In genomic region chr19:45601524-45602522, GRCh38 we compare ENCODE assay signal across 8 cellular contexts. TPM values are rescaled to one million over a fixed set of nuclear protein-coding genes. Genes with fewer than 3 reads are reported as not detected.
DNase-seq lines count a peak whose midpoint lies in the region; ATAC-seq and TF ChIP-seq lines count a peak whose summit lies in the region.

Gene GPR4, minus strand, starts transcription at chr19:45602212. Its CDS starts 10,346 bp downstream, at chr19:45591866.

- no peaks in the 10 kb centered on the region for H3K79me1 ChIP-seq in trophoblast cell (ENCODE audit: low read length)

- H3K4ac ChIP-seq in trophoblast cell (ENCODE audit: low read depth, low read length): no peak within 1 kb of the TSS

- H3K4me3 Mint-ChIP-seq in naive B cell: peak within 1 kb of the TSS in 6 of 8 donors; percentile 18 to 83 (median 40)

- H3K9ac ChIP-seq in trophoblast cell (ENCODE audit: low read length): no peak within 1 kb of the TSS

- no peak for TF ChIP-seq CTCF in GM10248 (IDR thresholded peaks at IDR 0.05; ENCODE audit: control extremely low read depth, extremely low read depth, low read depth, missing control alignments)

- H3K27ac ChIP-seq in ACC112 (ENCODE audit: low read depth, low read length) (no peak within 1 kb of the TSS), esophagus (ENCODE audit: low read depth in 2 of 2, low read length in 1 of 2) (peak within 1 kb of the TSS in 1 of 2 donors; percentile 30), trophoblast cell (ENCODE audit: low read depth, low read length) (no peak within 1 kb of the TSS)

- H3K79me2 ChIP-seq in ACC112 (ENCODE audit: control insufficient read depth, insufficient read depth, low read length, unreplicated experiment) (no peaks in the 10 kb centered on the region), trophoblast cell (ENCODE audit: control insufficient read depth, insufficient read depth, low read length, poor library complexity) (no peaks in the 10 kb centered on the region)

- H3K9me3 ChIP-seq in esophagus (ENCODE audit: control insufficient read depth in 2 of 2, insufficient read depth in 1 of 2, low read depth in 1 of 2, low read length in 1 of 2) (no peaks in the 10 kb centered on the region), trophoblast cell (ENCODE audit: insufficient read depth, low read depth, low read length) (peaks cover 2% of the 10 kb centered on the region)

- no peak within 1 kb of the TSS for H3K14ac ChIP-seq in trophoblast cell (ENCODE audit: low read length)

- 7% methylated on average over 26 to 55 of the region's 55 CpGs for WGBS in esophagus, 2 donors
- WGBS in trophoblast cell (ENCODE audit: extremely low coverage, insufficient coverage, insufficient read length): no CpG with 5 or more reads among the region's 55 CpGs

- H3K4me1 ChIP-seq in ACC112 (ENCODE audit: control insufficient read depth, insufficient read depth, low read length, unreplicated experiment) (peaks cover 20% of the 10 kb centered on the region), esophagus (ENCODE audit: control insufficient read depth in 2 of 2, insufficient read depth in 2 of 2, low read length in 1 of 2) (peaks cover 0 to 2% of the 10 kb centered on the region in 2 donors), trophoblast cell (ENCODE audit: control insufficient read depth in 1 of 2, insufficient read depth in 2 of 2, low read length in 2 of 2) (no peaks in the 10 kb centered on the region)

- no peak within 1 kb of the TSS for H3K4me2 ChIP-seq in trophoblast cell (ENCODE audit: low read length)

- H3K36me3 ChIP-seq in ACC112 (ENCODE audit: insufficient read depth, low read length): no peaks in the 10 kb centered on the region
- H3K36me3 ChIP-seq in esophagus (ENCODE audit: control insufficient read depth in 2 of 2, insufficient read depth in 2 of 2, low read length in 1 of 2): no peaks in the 10 kb centered on the region
- H3K36me3 ChIP-seq in trophoblast cell (ENCODE audit: control insufficient read depth in 1 of 2, insufficient read depth in 2 of 2, low read length in 2 of 2): no peaks in the 10 kb centered on the region

- no peak within 1 kb of the TSS for H3K23ac ChIP-seq in trophoblast cell (ENCODE audit: low read length)

- no peak within 1 kb of the TSS for H2AFZ ChIP-seq in ACC112 (ENCODE audit: low read length, unreplicated experiment)
- no peak within 1 kb of the TSS for H2AFZ ChIP-seq in trophoblast cell (ENCODE audit: insufficient read depth, low read length, poor library complexity)

- peaks cover 5 to 26% of the 10 kb centered on the region in 2 donors for H3K36me3 Mint-ChIP-seq in naive B cell

- no peak within 1 kb of the TSS for H4K8ac ChIP-seq in trophoblast cell (ENCODE audit: low read depth, low read length)

- H2BK12ac ChIP-seq in trophoblast cell (ENCODE audit: low read length): no peak within 1 kb of the TSS

- H3K27me3 Mint-ChIP-seq in naive B cell: peaks cover 53 to 69% (median 69%) of the 10 kb centered on the region in 3 donors

- H2BK120ac ChIP-seq in trophoblast cell (ENCODE audit: insufficient read depth, low read length, poor library complexity): no peak within 1 kb of the TSS

- POLR2A ChIA-PET in GM10248 (lab: Yijun Ruan, JAX): no interaction called here

- H3K4me1 Mint-ChIP-seq in naive B cell: peaks cover 42 to 47% (median 45%) of the 10 kb centered on the region in 3 donors

- no peak within 1 kb of the TSS for H4K91ac ChIP-seq in trophoblast cell (ENCODE audit: low read depth, low read length)

- peak within 1 kb of the TSS; percentile 63 for H3K4me3 ChIP-seq in ACC112 (ENCODE audit: low read depth, low read length)
- H3K4me3 ChIP-seq in esophagus (ENCODE audit: low read depth in 1 of 2, low read length in 2 of 2): peak within 1 kb of the TSS; percentile 15 to 32
- no peak within 1 kb of the TSS for H3K4me3 ChIP-seq in trophoblast cell (ENCODE audit: low read depth, low read length)

- CTCF ChIA-PET in GM10248 (lab: Yijun Ruan, JAX): interaction anchor here (0.9 to 1.8 kb wide), 2 partner anchors 10 to 37 kb away, joined by 5 to 6 read pairs; partner anchors contain the start of gene EML2

- peak within 1 kb of the TSS in 4 of 6 donors; percentile 1 to 87 (median 58) for H3K27ac Mint-ChIP-seq in naive B cell

- H2AK5ac ChIP-seq in trophoblast cell (ENCODE audit: low read length): no peak within 1 kb of the TSS

- H3K27me3 ChIP-seq in ACC112 (ENCODE audit: insufficient read depth, low read length) (peaks cover 21% of the 10 kb centered on the region), esophagus (ENCODE audit: control insufficient read depth in 1 of 2, insufficient read depth in 2 of 2, low read length in 2 of 2) (peaks cover 0 to 8% of the 10 kb centered on the region in 2 donors), trophoblast cell (ENCODE audit: insufficient read depth, low read length) (peaks cover 54% of the 10 kb centered on the region)

- H3K9me3 Mint-ChIP-seq in naive B cell: peaks cover 0 to 6% (median 0%) of the 10 kb centered on the region in 7 donors

- DNase-seq in NCI-H1105 treated with DMSO at 0.1 percent for 48 hours (lab: John Stamatoyannopoulos, UW) (peak; percentile 16), naive B cell (no peak), NCI-H187 (lab: John Stamatoyannopoulos, UW) (no peak), GM10248 (ENCODE audit: extremely low spot score) (no peak), trophoblast cell (no peak)

- no peak within 1 kb of the TSS for H2BK5ac ChIP-seq in trophoblast cell (ENCODE audit: low read depth, low read length, poor library complexity)

- H3K18ac ChIP-seq in trophoblast cell (ENCODE audit: low read length): no peak within 1 kb of the TSS

- H4K12ac ChIP-seq in trophoblast cell (ENCODE audit: low read depth, low read length): no peak within 1 kb of the TSS

- ATAC-seq in naive B cell (ENCODE audit: low read depth in 2 of 2) (peak in 1 of 2 donors; percentile 38), HG02571 (IDR thresholded peaks at IDR 0.05; ENCODE audit: unreplicated experiment) (no peak)

RNA-seq across cellular contexts. Expression of gene GPR4, which starts in this region (rescaled TPM):
- under 1 TPM; 0.83 to 0.85 TPM for polyA plus RNA-seq in esophagus
- polyA plus RNA-seq in naive B cell (ENCODE audit: low read depth in 6 of 6): not detected
- polyA plus RNA-seq in trophoblast cell (2013): 0.03 TPM in 1 of 2 replicates, not detected in the other
